Comparison of ENCODE assay signal across 15 cellular contexts in the genomic region with DNA sequence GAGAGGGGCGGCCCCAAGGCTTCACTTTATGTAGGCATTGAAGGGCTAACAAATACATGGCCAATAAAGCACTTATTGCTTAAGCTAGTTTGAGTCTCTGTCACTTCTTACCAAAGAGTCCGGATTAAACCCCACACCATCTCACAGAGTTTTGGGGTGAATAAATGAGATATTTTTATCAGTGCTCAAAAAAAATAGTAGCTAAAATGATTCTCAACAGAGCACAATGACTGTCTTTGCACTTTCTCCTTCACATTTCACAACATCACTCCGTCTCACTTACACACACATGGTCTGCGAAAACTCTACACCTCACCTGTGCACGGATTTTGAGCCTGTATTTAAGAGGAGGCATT.
DNase-seq lines count a peak whose midpoint lies in the region; ATAC-seq and TF ChIP-seq lines count a peak whose summit lies in the region.
"Had no signal": no experiment of that assay in that cellular context is flagged by ENCODE, and none has a peak within 500 bp of the region (broad histone marks: within the 10 kb centered on the region; RNA-seq: fewer than 3 reads in every experiment).

No MANE protein-coding gene starts in this region.

- no peak overlapping the region for H3K4ac ChIP-seq in neuronal stem cell (ENCODE audit: low read length)

- H3K4me2 ChIP-seq in HCT116 (ENCODE audit: low read length), result peak overlapping the region; percentile 43
- H3K4me2 ChIP-seq in neuronal stem cell (ENCODE audit: insufficient read depth, low read length, poor library complexity, severe bottlenecking), result no peak overlapping the region

- no peaks in the 10 kb centered on the region for H3K79me2 ChIP-seq in HCT116 (ENCODE audit: insufficient read depth, low read length)

- H3K9ac ChIP-seq in HCT116 (ENCODE audit: low read length), result no peak overlapping the region
- H3K9ac ChIP-seq in neuronal stem cell (ENCODE audit: low read depth, low read length, poor library complexity), result no peak overlapping the region

- H3K36me3 Mint-ChIP-seq in MCF 10A (ENCODE audit: insufficient read depth, unreplicated experiment) (no peaks in the 10 kb centered on the region), progenitor cell of endocrine pancreas (ENCODE audit: insufficient read depth) (no peaks in the 10 kb centered on the region)

- H3K4me3 Mint-ChIP-seq in MCF 10A (ENCODE audit: unreplicated experiment) (no peak overlapping the region), progenitor cell of endocrine pancreas (ENCODE audit: low read depth) (no peak overlapping the region)

- CTCF ChIA-PET in MCF 10A (lab: Yijun Ruan, JAX) (interaction anchor here (0.5 to 8.2 kb wide), 38 partner anchors 9 to 1163 kb away, joined by 3 to 358 read pairs (median 4); no protein-coding TSS in a partner anchor), HCT116 (lab: Charles Lee) (interaction anchor here (0.7 to 8.2 kb wide), 27 partner anchors 8 to 210 kb away, joined by 3 to 340 read pairs (median 4); a partner anchor contains a TSS), Panc1 (lab: Charles Lee) (interaction anchor here (0.6 to 2.9 kb wide), 9 partner anchors 16 to 714 kb away, joined by 3 to 33 read pairs (median 3); no protein-coding TSS in a partner anchor)

- H2AFZ ChIP-seq in HCT116 (ENCODE audit: low read depth, low read length, poor library complexity, severe bottlenecking), result peak overlapping the region; percentile 12
- no peak overlapping the region for H2AFZ ChIP-seq in neuronal stem cell (ENCODE audit: low read length)

- H3K79me1 ChIP-seq in neuronal stem cell (ENCODE audit: low read depth, low read length), result no peaks in the 10 kb centered on the region

- TF ChIP-seq RAD21 in HCT116 (IDR thresholded peaks at IDR 0.05; ENCODE audit: low read depth), result no peak

- H4K20me1 ChIP-seq in HCT116 (ENCODE audit: insufficient read depth), result no peaks in the 10 kb centered on the region

- no peak for TF ChIP-seq POLR2A in breast epithelium (IDR thresholded peaks at IDR 0.05)
- no peak for TF ChIP-seq POLR2A in HCT116 (IDR thresholded peaks at IDR 0.05; ENCODE audit: borderline replicate concordance, extremely low read depth, insufficient read depth, insufficient read length)
- TF ChIP-seq POLR2A in ovary (IDR thresholded peaks at IDR 0.05), result no peak

- H3K9me3 ChIP-seq in breast epithelium, result no peaks in the 10 kb centered on the region
- H3K9me3 ChIP-seq in HCT116 (ENCODE audit: control insufficient read depth in 1 of 2, insufficient read depth in 1 of 2, low read depth in 1 of 2, low read length in 2 of 2), result no peaks in the 10 kb centered on the region
- H3K9me3 ChIP-seq in Panc1 (ENCODE audit: control insufficient read depth, insufficient read depth, low read depth, low read length), result no peaks in the 10 kb centered on the region
- H3K9me3 ChIP-seq in ovary, result no peaks in the 10 kb centered on the region
- no peaks in the 10 kb centered on the region for H3K9me3 ChIP-seq in neuronal stem cell (replicated peaks in 1 of 2; ENCODE audit: control insufficient read depth in 2 of 2, insufficient read depth in 1 of 2, low read depth in 1 of 2, low read length in 2 of 2)
- H3K9me3 ChIP-seq: BLaER1 treated with 17β-estradiol and CSF1 and Interleukin-3, amounts not matched to agents 10 nM and 100 nM; SJSA1 had no signal

- intact Hi-C loops in MCF 10A (cut with micrococcal nuclease) (no loop called here), breast epithelium (cut with DNase I; ENCODE audit: low total_unique reads) (loop anchor here (10.0 kb wide), 1 partner anchor 78 kb away; no protein-coding TSS in a partner anchor), HCT116 (cut with micrococcal nuclease) (loop anchor here (1.0 kb wide), 1 partner anchor 71 kb away; no protein-coding TSS in a partner anchor), Panc1 (cut with micrococcal nuclease; ENCODE audit: unreplicated experiment) (no loop called here), ovary (cut with DNase I) (no loop called here)

- H3K9me3 Mint-ChIP-seq in MCF 10A (ENCODE audit: unreplicated experiment), result no peaks in the 10 kb centered on the region
- H3K9me3 Mint-ChIP-seq in progenitor cell of endocrine pancreas (ENCODE audit: low read depth), result no peaks in the 10 kb centered on the region

- no peak overlapping the region for H2BK5ac ChIP-seq in neuronal stem cell (ENCODE audit: low read length)

- DNase-seq in MCF 10A (ENCODE audit: unreplicated experiment), result no peak
- no peak for DNase-seq in breast epithelium (ENCODE audit: low spot score in 2 of 2)
- DNase-seq in HCT116 (ENCODE audit: low read depth, low spot score), result no peak
- DNase-seq in Panc1 (ENCODE audit: low read depth, low spot score), result no peak
- DNase-seq in left lobe of liver (ENCODE audit: low spot score), result peak; percentile 8
- DNase-seq in progenitor cell of endocrine pancreas (ENCODE audit: low spot score, unreplicated experiment), result no peak
- no peak for DNase-seq in ovary
- DNase-seq in neuronal stem cell (ENCODE audit: low spot score), result no peak
- DNase-seq: GF-D8, NCI-H1105, NCI-H2227 treated with DMSO at 0.1 percent for 48 hours, NCI-H510A had no signal

- H2BK15ac ChIP-seq in neuronal stem cell (ENCODE audit: low read length), result no peak overlapping the region

- H3K27me3 Mint-ChIP-seq in MCF 10A (ENCODE audit: insufficient read depth, unreplicated experiment), result no peaks in the 10 kb centered on the region
- H3K27me3 Mint-ChIP-seq in progenitor cell of endocrine pancreas, result peaks cover 80% of the 10 kb centered on the region

- H3K27me3 ChIP-seq in breast epithelium (peaks cover 0 to 9% of the 10 kb centered on the region in 2 donors), HCT116 (ENCODE audit: insufficient read depth, low read length) (no peaks in the 10 kb centered on the region), Panc1 (ENCODE audit: control insufficient read depth, insufficient read depth, low read length) (no peaks in the 10 kb centered on the region), ovary (no peaks in the 10 kb centered on the region), neuronal stem cell (ENCODE audit: control insufficient read depth in 3 of 3, insufficient read depth in 3 of 3, low read depth in 1 of 3, low read length in 3 of 3) (peaks cover 0 to 56% (median 23%) of the 10 kb centered on the region in 3 experiments)

- ATAC-seq in HCT116 (no peak), Panc1 (no peak), left lobe of liver (no peak)

- H3K36me3 ChIP-seq in breast epithelium, result no peaks in the 10 kb centered on the region
- no peaks in the 10 kb centered on the region for H3K36me3 ChIP-seq in HCT116 (ENCODE audit: control insufficient read depth in 1 of 2, insufficient read depth in 2 of 2, low read length in 2 of 2)
- no peaks in the 10 kb centered on the region for H3K36me3 ChIP-seq in Panc1 (ENCODE audit: control insufficient read depth, insufficient read depth, low read length)
- no peaks in the 10 kb centered on the region for H3K36me3 ChIP-seq in ovary
- H3K36me3 ChIP-seq in neuronal stem cell (replicated peaks in 1 of 2; ENCODE audit: control insufficient read depth in 2 of 2, insufficient read depth in 2 of 2, low read length in 2 of 2), result no peaks in the 10 kb centered on the region
- H3K36me3 ChIP-seq: BLaER1 treated with 17β-estradiol and CSF1 and Interleukin-3, amounts not matched to agents 10 nM and 100 nM; SJSA1 had no signal

- no peak overlapping the region for H2BK120ac ChIP-seq in neuronal stem cell (ENCODE audit: low read depth, low read length)

- no peak overlapping the region for H2AK5ac ChIP-seq in neuronal stem cell (ENCODE audit: low read depth, low read length)

- H2BK12ac ChIP-seq in neuronal stem cell (ENCODE audit: low read length), result no peak overlapping the region

- H3K27ac Mint-ChIP-seq in MCF 10A (ENCODE audit: low read depth, unreplicated experiment), result peak overlapping the region; percentile 54
- H3K27ac Mint-ChIP-seq in progenitor cell of endocrine pancreas, result no peak overlapping the region

- WGBS in ovary, 3 donors, result 56 to 70% (median 70%) methylated on average over 5 of the region's 5 CpGs
- no CpG with 5 or more reads among the region's 5 CpGs for WGBS in neuronal stem cell (ENCODE audit: extremely low coverage in 2 of 2, insufficient read length in 2 of 2, insufficient replicate concordance in 1 of 2), 2 donors

- no peak overlapping the region for H3K23ac ChIP-seq in neuronal stem cell (ENCODE audit: low read depth, low read length, poor library complexity)

- no peak overlapping the region for H3K4me3 ChIP-seq in breast epithelium
- no peak overlapping the region for H3K4me3 ChIP-seq in HCT116 (replicated peaks in 1 of 2; ENCODE audit: low read depth in 1 of 2, low read length in 2 of 2)
- no peak overlapping the region for H3K4me3 ChIP-seq in Panc1 (ENCODE audit: low read depth in 2 of 2, low read length in 2 of 2)
- H3K4me3 ChIP-seq in ovary, result no peak overlapping the region
- H3K4me3 ChIP-seq in neuronal stem cell (ENCODE audit: low read length in 2 of 2), result no peak overlapping the region
- H3K4me3 ChIP-seq: BLaER1 treated with 17β-estradiol and CSF1 and Interleukin-3, amounts not matched to agents 10 nM and 100 nM; SJSA1 had no signal

- TF ChIP-seq CTCF in MCF 10A (IDR thresholded peaks at IDR 0.05; ENCODE audit: unreplicated experiment), result no peak
- no peak for TF ChIP-seq CTCF in breast epithelium (IDR thresholded peaks at IDR 0.05)
- no peak for TF ChIP-seq CTCF in HCT116 (IDR thresholded peaks at IDR 0.05 in 2 of 3, conservative IDR thresholded peaks at IDR 0.05 in 1 of 3; ENCODE audit: borderline replicate concordance in 1 of 3, insufficient read depth in 1 of 3, low read depth in 2 of 3, low read length in 2 of 3)
- TF ChIP-seq CTCF in Panc1 (IDR thresholded peaks at IDR 0.05), result peak; percentile 38
- TF ChIP-seq CTCF in progenitor cell of endocrine pancreas (IDR thresholded peaks at IDR 0.05; ENCODE audit: unreplicated experiment), result no peak
- no peak for TF ChIP-seq CTCF in ovary (IDR thresholded peaks at IDR 0.05)

- no TSS peak for BruUV-seq in MCF 10A (replicated peaks; lab: Mats Ljungman, UMichigan)
- no TSS peak for BruUV-seq in HCT116 (replicated peaks; lab: Mats Ljungman, UMichigan)
- BruUV-seq in Panc1 (replicated peaks; lab: Mats Ljungman, UMichigan), result no TSS peak

- H3K9me2 ChIP-seq in HCT116 (ENCODE audit: insufficient read depth), result no peaks in the 10 kb centered on the region

- H3K18ac ChIP-seq in neuronal stem cell (ENCODE audit: low read length), result no peak overlapping the region

- no peak overlapping the region for H4K91ac ChIP-seq in neuronal stem cell (ENCODE audit: low read depth, low read length, poor library complexity)

- in situ Hi-C loops in Panc1 (cut with HindIII; ENCODE audit: low pct_unique_long_range_greater_than_20kb, low sequenced_read_pairs), result no loop called here

- H3K4me1 Mint-ChIP-seq in MCF 10A (ENCODE audit: insufficient read depth, unreplicated experiment) (peaks cover 12% of the 10 kb centered on the region), progenitor cell of endocrine pancreas (ENCODE audit: low read depth) (peaks cover 3% of the 10 kb centered on the region)

- no peak overlapping the region for H3K14ac ChIP-seq in neuronal stem cell (ENCODE audit: low read length)

- POLR2A ChIA-PET in MCF 10A (lab: Yijun Ruan, JAX) (interaction anchor here (0.7 to 6.9 kb wide), 7 partner anchors 46 to 100 kb away, joined by 3 to 85 read pairs (median 3); a partner anchor contains a TSS), HCT116 (lab: Charles Lee) (interaction anchor here (1.1 to 2.6 kb wide), 3 partner anchors 15 to 75 kb away, joined by 3 to 11 read pairs (median 4); no protein-coding TSS in a partner anchor), Panc1 (lab: Charles Lee) (no interaction called here)

- H3K27ac ChIP-seq in breast epithelium (no peak overlapping the region), HCT116 (ENCODE audit: low read depth, low read length) (no peak overlapping the region), Panc1 (ENCODE audit: low read length) (no peak overlapping the region), ovary (no peak overlapping the region), neuronal stem cell (replicated peaks; ENCODE audit: low read length) (no peak overlapping the region)
- H3K27ac ChIP-seq: BLaER1 treated with 17β-estradiol and CSF1 and Interleukin-3, amounts not matched to agents 10 nM and 100 nM; HL-60; SJSA1 had no signal

- no peak overlapping the region for H4K8ac ChIP-seq in neuronal stem cell (ENCODE audit: low read depth, low read length)

- RAD21 ChIA-PET in HCT116 (lab: Charles Lee; ENCODE audit: low non-redundant PET in 1 of 2, low total read pairs in 2 of 2, uncharacterized antibody in 2 of 2, unreplicated experiment in 2 of 2), result interaction anchor here (0.7 to 3.7 kb wide), 6 partner anchors 16 to 98 kb away, joined by 3 to 43 read pairs (median 4); a partner anchor contains a TSS

- peaks cover 4 to 12% of the 10 kb centered on the region in 2 donors for H3K4me1 ChIP-seq in breast epithelium
- H3K4me1 ChIP-seq in HCT116 (ENCODE audit: control insufficient read depth in 1 of 2, insufficient read depth in 2 of 2, low read length in 2 of 2), result peaks cover 15 to 35% of the 10 kb centered on the region in 2 experiments
- H3K4me1 ChIP-seq in Panc1 (ENCODE audit: control insufficient read depth, insufficient read depth, low read length), result peaks cover 4% of the 10 kb centered on the region
- peaks cover 3% of the 10 kb centered on the region for H3K4me1 ChIP-seq in ovary (ENCODE audit: insufficient read depth)
- peaks cover 0 to 28% of the 10 kb centered on the region in 2 donors for H3K4me1 ChIP-seq in neuronal stem cell (ENCODE audit: control insufficient read depth in 2 of 2, insufficient read depth in 1 of 2, low read depth in 1 of 2, low read length in 2 of 2)

- no peak for TF ChIP-seq EP300 in ovary (IDR thresholded peaks at IDR 0.05)

Comparison
In these comparisons a context has a peak if more than half of its experiments do, and no peak if none do; other contexts are left out.
1. intact Hi-C loops: an anchor here in breast epithelium (10.0 kb wide) and HCT116 (1.0 kb wide); none called in MCF 10A, Panc1 and ovary.